ENCODE assay signal across 11 cellular contexts in the genomic region with DNA sequence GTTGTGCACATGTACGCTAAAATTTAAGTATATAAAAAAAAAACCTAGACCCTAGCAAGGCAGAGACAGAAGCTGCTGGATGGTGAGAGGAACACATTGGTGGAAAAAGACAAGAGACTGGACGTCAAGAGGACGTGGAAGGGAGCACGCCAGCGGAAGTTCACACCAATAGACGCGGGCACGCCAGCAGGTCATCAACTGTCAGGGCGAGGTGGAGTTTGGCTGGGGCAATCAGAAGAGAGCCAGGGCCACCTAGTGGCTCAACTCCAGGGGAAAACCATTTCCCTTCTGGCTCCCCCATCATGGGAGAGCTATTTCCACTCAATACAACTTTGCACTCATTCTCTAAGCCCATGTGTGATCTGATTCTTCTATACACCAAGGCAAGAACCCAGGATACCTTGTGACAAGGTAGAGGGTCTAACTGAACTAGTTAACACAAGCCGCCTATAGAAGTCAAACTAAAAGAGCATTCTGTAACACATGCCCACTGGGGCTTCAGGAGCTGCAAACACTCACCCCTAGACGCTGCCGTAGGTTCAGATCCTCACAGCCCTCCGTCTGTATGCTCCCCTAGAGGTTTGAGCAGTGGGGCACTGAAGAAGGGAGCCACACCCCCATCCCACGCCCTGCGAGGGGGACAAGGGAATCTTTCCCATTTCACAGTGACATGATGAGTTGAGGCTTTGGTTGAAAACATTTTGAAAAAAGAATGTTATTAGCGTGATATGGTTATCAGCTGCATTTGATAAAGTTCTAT.
DNase-seq lines count a peak whose midpoint lies in the region; ATAC-seq and TF ChIP-seq lines count a peak whose summit lies in the region.
"Had no signal": no experiment of that assay in that cellular context is flagged by ENCODE, and none has a peak within 500 bp of the region (broad histone marks: within the 10 kb centered on the region; RNA-seq: fewer than 3 reads in every experiment).

No MANE protein-coding gene starts in this region.

- 52 to 68% (median 59%) methylated on average over 16 of the region's 16 CpGs for WGBS in adrenal gland, 4 donors

- intact Hi-C loops in adrenal gland (cut with DNase I), result loop anchor here in 1 of 2 donors (10.0 kb wide), 1 partner anchor 385 kb away; no protein-coding TSS in a partner anchor

- in situ Hi-C loops in GM13976 (cut with MboI; ENCODE audit: low sequenced_read_pairs, unreplicated experiment), result loop anchor here (25.0 kb wide), 1 partner anchor 702 kb away; a partner anchor contains a TSS

- H3K27ac Mint-ChIP-seq in neural crest cell (ENCODE audit: unreplicated experiment), result no peak overlapping the region

- DNase-seq in HT-29 (ENCODE audit: low spot score), result peak; percentile 40
- peak; percentile 37 to 67 (median 59) for DNase-seq in adrenal gland
- DNase-seq in neural crest cell (ENCODE audit: low read depth, low spot score), result peak; percentile 3
- DNase-seq in SK-N-DZ (ENCODE audit: low spot score), result no peak
- DNase-seq in GM13976 (ENCODE audit: low spot score), result no peak
- no peak for DNase-seq in cerebellar cortex (ENCODE audit: low spot score)
- no peak for DNase-seq in DMS79 (lab: John Stamatoyannopoulos, UW)
- DNase-seq: activated CD4-positive, alpha-beta T cell treated with anti-CD3 and anti-CD28 coated beads for 4 hours; IMR-90; stimulated activated CD4-positive, alpha-beta T cell treated with anti-CD3 and anti-CD28 coated beads, Interleukin-4, amount 100 ng/mL, for 4 hours had no signal

- TF ChIP-seq CTCF in adrenal gland (IDR thresholded peaks at IDR 0.05), result peak; percentile 7 to 57 (median 40)
- TF ChIP-seq CTCF in neural crest cell (conservative IDR thresholded peaks at IDR 0.05), result peak; percentile 53
- no peak for TF ChIP-seq CTCF in GM13976 (IDR thresholded peaks at IDR 0.05; ENCODE audit: borderline replicate concordance, control extremely low read depth, extremely low read depth, insufficient read depth, missing control alignments)

- no peaks in the 10 kb centered on the region for H3K36me3 ChIP-seq in adrenal gland (replicated peaks in 1 of 2)

- no peak overlapping the region for H3K4me3 ChIP-seq in adrenal gland

- no peaks in the 10 kb centered on the region for H3K4me1 ChIP-seq in adrenal gland (replicated peaks in 1 of 2)

- H3K9me3 ChIP-seq in adrenal gland (replicated peaks in 1 of 3), result no peaks in the 10 kb centered on the region

- H3K27ac ChIP-seq in adrenal gland, result no peak overlapping the region

- H3K4me1 Mint-ChIP-seq in neural crest cell, result no peaks in the 10 kb centered on the region

- no peaks in the 10 kb centered on the region for H3K27me3 ChIP-seq in adrenal gland

- TF ChIP-seq POLR2A in adrenal gland (IDR thresholded peaks at IDR 0.05), result no peak

- H3K27me3 Mint-ChIP-seq in neural crest cell (ENCODE audit: low read depth), result no peaks in the 10 kb centered on the region

- ATAC-seq in GM18498 (IDR thresholded peaks at IDR 0.05; ENCODE audit: unreplicated experiment), result peak; percentile 50

- no peaks in the 10 kb centered on the region for H3K9me3 Mint-ChIP-seq in neural crest cell

- H3K4me3 Mint-ChIP-seq in neural crest cell, result no peak overlapping the region

- H3K36me3 Mint-ChIP-seq in neural crest cell (ENCODE audit: low read depth), result no peaks in the 10 kb centered on the region

Comparison
In these comparisons a context has a peak if more than half of its experiments do, and no peak if none do; other contexts are left out.
1. DNase-seq: peak in HT-29 (single experiment), adrenal gland (7 of 7) and neural crest cell (single experiment); none in SK-N-DZ (single experiment), GM13976 (single experiment), cerebellar cortex (single experiment) and DMS79 (single experiment).